9 cellular contexts compared by ENCODE assay signal in the genomic region with DNA sequence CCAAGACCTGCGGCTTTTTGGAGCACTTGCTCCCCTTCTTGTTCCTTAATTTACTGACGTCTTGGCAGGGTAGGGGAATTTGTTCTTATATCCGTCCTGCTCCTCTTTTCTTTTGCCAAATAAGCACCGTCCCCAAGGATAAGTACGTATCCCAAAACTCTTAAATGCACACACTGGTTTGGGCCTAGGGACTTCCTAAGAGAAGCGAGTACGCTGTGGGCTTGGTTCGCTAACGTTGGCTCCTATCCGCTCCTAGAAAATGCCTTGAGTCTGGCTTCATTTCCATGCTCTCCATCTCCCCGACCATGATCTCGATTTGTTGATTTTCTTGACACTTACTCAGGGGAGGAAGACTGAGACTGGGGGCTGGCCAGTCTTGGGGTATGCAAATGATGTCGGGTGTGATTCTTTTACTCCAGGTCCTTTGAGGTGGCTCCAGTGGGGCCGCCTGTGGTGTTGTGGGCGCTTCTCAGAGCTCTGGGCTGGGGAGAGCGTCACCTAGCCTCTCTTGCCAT. TPM values are rescaled to one million over a fixed set of nuclear protein-coding genes. Genes with fewer than 3 reads are reported as not detected.
DNase-seq lines count a peak whose midpoint lies in the region; ATAC-seq lines count a peak whose summit lies in the region.
"Had no signal": no experiment of that assay in that cellular context is flagged by ENCODE, and none has a peak within 500 bp of the region (broad histone marks: within the 10 kb centered on the region; RNA-seq: fewer than 3 reads in every experiment).

No MANE protein-coding gene starts in this region.

- H3K36me3 Mint-ChIP-seq in activated T-helper 1 cell treated with anti-CD3 and anti-CD28 coated beads, Interleukin-12 subunit alpha, Interleukin-12 subunit beta, Interleukin-2, Interleukin-4 antibody, amounts not matched to agents 30 ng/mL and 10 ng/mL and 1 ng/mL, durations not matched to agents 14 hours and 24 hours and 36 hours (ENCODE audit: low read depth): no peaks in the 10 kb centered on the region
- H3K36me3 Mint-ChIP-seq in stimulated activated memory B cell treated with anti-CD40 and anti-IgM and Interleukin-4, amounts not matched to agents 10 μg/mL and 1 μg/mL and 100 μg/mL, for 72 hours: no peaks in the 10 kb centered on the region

- no peaks in the 10 kb centered on the region for H3K9me3 ChIP-seq in iPS-20b (ENCODE audit: insufficient read depth, low read depth, low read length)
- H3K9me3 ChIP-seq: ascending aorta had no signal

- H3K4me3 Mint-ChIP-seq in activated T-helper 1 cell treated with anti-CD3 and anti-CD28 coated beads, Interleukin-12 subunit alpha, Interleukin-12 subunit beta, Interleukin-2, Interleukin-4 antibody, amounts not matched to agents 30 ng/mL and 10 ng/mL and 1 ng/mL, durations not matched to agents 14 hours and 24 hours and 36 hours: no peak overlapping the region
- peak overlapping the region; percentile 79 for H3K4me3 Mint-ChIP-seq in stimulated activated memory B cell treated with anti-CD40 and anti-IgM and Interleukin-4, amounts not matched to agents 10 μg/mL and 1 μg/mL and 100 μg/mL, for 72 hours

- no peaks in the 10 kb centered on the region for H3K9me3 Mint-ChIP-seq in activated T-helper 1 cell treated with anti-CD3 and anti-CD28 coated beads, Interleukin-12 subunit alpha, Interleukin-12 subunit beta, Interleukin-2, Interleukin-4 antibody, amounts not matched to agents 30 ng/mL and 10 ng/mL and 1 ng/mL, durations not matched to agents 14 hours and 24 hours and 36 hours
- H3K9me3 Mint-ChIP-seq in stimulated activated memory B cell treated with anti-CD40 and anti-IgM and Interleukin-4, amounts not matched to agents 10 μg/mL and 1 μg/mL and 100 μg/mL, for 72 hours: no peaks in the 10 kb centered on the region

- no peak overlapping the region for H3K27ac ChIP-seq in iPS-20b (ENCODE audit: low read length)
- H3K27ac ChIP-seq: ascending aorta had no signal

- no peak for DNase-seq in activated T-helper 1 cell treated with anti-CD3 and anti-CD28 coated beads, Interleukin-12 subunit alpha, Interleukin-12 subunit beta, Interleukin-2, Interleukin-4 antibody, amounts not matched to agents 30 ng/mL and 10 ng/mL and 1 ng/mL, durations not matched to agents 14 hours and 24 hours and 36 hours (ENCODE audit: low spot score)
- DNase-seq in NK-92 treated with Interleukin-12 subunit alpha and Interleukin-12 subunit beta, amount 100 ng/mL, for 24 hours (lab: John Stamatoyannopoulos, UW): no peak
- no peak for DNase-seq in stimulated activated CD4-positive, alpha-beta T cell treated with anti-CD3 and anti-CD28 coated beads, Interleukin-2, amount 100 ng/mL, for 48 hours
- no peak for DNase-seq in SKM-1 (lab: John Stamatoyannopoulos, UW; ENCODE audit: unreplicated experiment)
- DNase-seq: NCI-H187 had no signal

- H3K4me1 Mint-ChIP-seq in activated T-helper 1 cell treated with anti-CD3 and anti-CD28 coated beads, Interleukin-12 subunit alpha, Interleukin-12 subunit beta, Interleukin-2, Interleukin-4 antibody, amounts not matched to agents 30 ng/mL and 10 ng/mL and 1 ng/mL, durations not matched to agents 14 hours and 24 hours and 36 hours (ENCODE audit: low read depth): peaks cover 5% of the 10 kb centered on the region
- H3K4me1 Mint-ChIP-seq in stimulated activated memory B cell treated with anti-CD40 and anti-IgM and Interleukin-4, amounts not matched to agents 10 μg/mL and 1 μg/mL and 100 μg/mL, for 72 hours: peaks cover 25% of the 10 kb centered on the region

- H3K9ac ChIP-seq in iPS-20b (ENCODE audit: low read depth, low read length): no peak overlapping the region

- H3K36me3 ChIP-seq in iPS-20b (ENCODE audit: insufficient read depth, low read depth, low read length): no peaks in the 10 kb centered on the region
- H3K36me3 ChIP-seq: ascending aorta had no signal

- H3K27me3 ChIP-seq in iPS-20b (ENCODE audit: insufficient read depth, low read length): peaks cover 63% of the 10 kb centered on the region

- H3K27ac Mint-ChIP-seq in activated T-helper 1 cell treated with anti-CD3 and anti-CD28 coated beads, Interleukin-12 subunit alpha, Interleukin-12 subunit beta, Interleukin-2, Interleukin-4 antibody, amounts not matched to agents 30 ng/mL and 10 ng/mL and 1 ng/mL, durations not matched to agents 14 hours and 24 hours and 36 hours: peak overlapping the region; percentile 24
- no peak overlapping the region for H3K27ac Mint-ChIP-seq in stimulated activated memory B cell treated with anti-CD40 and anti-IgM and Interleukin-4, amounts not matched to agents 10 μg/mL and 1 μg/mL and 100 μg/mL, for 72 hours

- H3K4me1 ChIP-seq in iPS-20b (ENCODE audit: insufficient read depth, low read length): peaks cover 2% of the 10 kb centered on the region; the same call in 1 of the 2 replicates

- intact Hi-C loops in activated T-helper 1 cell treated with anti-CD3 and anti-CD28 coated beads, Interleukin-12 subunit alpha, Interleukin-12 subunit beta, Interleukin-2, Interleukin-4 antibody, amounts not matched to agents 30 ng/mL and 10 ng/mL and 1 ng/mL, durations not matched to agents 14 hours and 24 hours and 36 hours (cut with micrococcal nuclease): no loop called here

- H3K27me3 Mint-ChIP-seq in activated T-helper 1 cell treated with anti-CD3 and anti-CD28 coated beads, Interleukin-12 subunit alpha, Interleukin-12 subunit beta, Interleukin-2, Interleukin-4 antibody, amounts not matched to agents 30 ng/mL and 10 ng/mL and 1 ng/mL, durations not matched to agents 14 hours and 24 hours and 36 hours (ENCODE audit: insufficient read depth): peaks cover 55% of the 10 kb centered on the region
- H3K27me3 Mint-ChIP-seq in stimulated activated memory B cell treated with anti-CD40 and anti-IgM and Interleukin-4, amounts not matched to agents 10 μg/mL and 1 μg/mL and 100 μg/mL, for 72 hours: peaks cover 82% of the 10 kb centered on the region

- peak; percentile 22 for ATAC-seq in HG02798 (IDR thresholded peaks at IDR 0.05; ENCODE audit: poor library complexity, unreplicated experiment)
- ATAC-seq in stimulated activated memory B cell treated with anti-CD40 and anti-IgM and Interleukin-4, amounts not matched to agents 10 μg/mL and 1 μg/mL and 100 μg/mL, for 72 hours: no peak

- H3K4me3 ChIP-seq in iPS-20b (ENCODE audit: low read length): peak overlapping the region; percentile 72

RNA-seq across cellular contexts. Expression of a gene that starts 1.3 kb away (rescaled TPM):
- not detected in 2 replicates for total RNA-seq in activated T-helper 1 cell treated with anti-CD3 and anti-CD28 coated beads, Interleukin-12 subunit alpha, Interleukin-12 subunit beta, Interleukin-2, Interleukin-4 antibody, amounts not matched to agents 30 ng/mL and 10 ng/mL and 1 ng/mL, durations not matched to agents 14 hours and 24 hours and 36 hours
